In the genomic region with DNA sequence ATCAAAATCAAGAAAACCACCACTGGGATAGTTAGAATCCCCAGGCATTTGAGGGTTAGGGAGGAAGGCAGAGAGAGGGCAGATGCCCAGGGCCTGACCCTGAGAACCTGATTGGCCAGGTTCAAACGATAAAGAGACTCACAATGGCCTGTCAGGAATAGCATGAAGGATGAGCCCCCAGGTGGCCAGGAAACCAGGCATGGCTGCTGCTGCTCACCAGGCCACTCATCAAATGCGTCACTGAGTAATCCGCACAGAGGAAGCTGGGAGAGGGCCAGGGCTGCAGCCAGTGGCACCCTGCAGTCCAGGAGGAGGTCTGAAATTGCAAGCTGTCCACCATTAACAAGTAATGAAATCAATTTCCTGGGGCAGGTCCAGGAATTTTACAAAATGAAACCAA, we compare ENCODE assay signal across 1 cellular context.
TF ChIP-seq lines count a peak whose summit lies in the region.

No MANE protein-coding gene starts in this region.

TF ChIP-seq in SK-N-SH, 30 proteins besides CTCF, POLR2A, EP300 and RAD21 (continued from another document):
- TF ChIP-seq FOSL2 (IDR thresholded peaks at IDR 0.05; ENCODE audit: borderline replicate concordance, low read depth) (no peak), RCOR1 (IDR thresholded peaks at IDR 0.05; ENCODE audit: low read length) (peak; percentile 46; the same call in 1 of the 2 replicates), GATA2 (CRISPR knock-in tag; IDR thresholded peaks at IDR 0.05) (no peak), SIN3A (IDR thresholded peaks at IDR 0.05; ENCODE audit: borderline replicate concordance, low read depth, low read length) (no peak), FOXJ3 (CRISPR knock-in tag; IDR thresholded peaks at IDR 0.05) (no peak), RFX5 (IDR thresholded peaks at IDR 0.05; ENCODE audit: low read length) (no peak), JUND (IDR thresholded peaks at IDR 0.05) (no peak), POLR2AphosphoS5 (IDR thresholded peaks at IDR 0.05; ENCODE audit: low read depth, low read length) (no peak), CHD2 (IDR thresholded peaks at IDR 0.05; ENCODE audit: low read length, partially characterized antibody) (no peak), NRF1 (IDR thresholded peaks at IDR 0.05; ENCODE audit: low read depth, low read length) (no peak), TAF1 (IDR thresholded peaks at IDR 0.05; ENCODE audit: borderline replicate concordance, low read depth, low read length) (no peak), TCF12 (IDR thresholded peaks at IDR 0.05) (peak; percentile 58), MEF2A (IDR thresholded peaks at IDR 0.05; ENCODE audit: borderline replicate concordance, low read depth) (no peak), SMC3 (IDR thresholded peaks at IDR 0.05; ENCODE audit: low read depth, low read length) (no peak), FOXM1 (IDR thresholded peaks at IDR 0.05; ENCODE audit: low read depth) (no peak)
- TF ChIP-seq, protein P1, sequence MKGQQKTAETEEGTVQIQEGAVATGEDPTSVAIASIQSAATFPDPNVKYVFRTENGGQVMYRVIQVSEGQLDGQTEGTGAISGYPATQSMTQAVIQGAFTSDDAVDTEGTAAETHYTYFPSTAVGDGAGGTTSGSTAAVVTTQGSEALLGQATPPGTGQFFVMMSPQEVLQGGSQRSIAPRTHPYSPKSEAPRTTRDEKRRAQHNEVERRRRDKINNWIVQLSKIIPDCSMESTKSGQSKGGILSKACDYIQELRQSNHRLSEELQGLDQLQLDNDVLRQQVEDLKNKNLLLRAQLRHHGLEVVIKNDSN (IDR thresholded peaks at IDR 0.05; ENCODE audit: borderline replicate concordance, low read depth) = no peak
- TF ChIP-seq, protein P2, sequence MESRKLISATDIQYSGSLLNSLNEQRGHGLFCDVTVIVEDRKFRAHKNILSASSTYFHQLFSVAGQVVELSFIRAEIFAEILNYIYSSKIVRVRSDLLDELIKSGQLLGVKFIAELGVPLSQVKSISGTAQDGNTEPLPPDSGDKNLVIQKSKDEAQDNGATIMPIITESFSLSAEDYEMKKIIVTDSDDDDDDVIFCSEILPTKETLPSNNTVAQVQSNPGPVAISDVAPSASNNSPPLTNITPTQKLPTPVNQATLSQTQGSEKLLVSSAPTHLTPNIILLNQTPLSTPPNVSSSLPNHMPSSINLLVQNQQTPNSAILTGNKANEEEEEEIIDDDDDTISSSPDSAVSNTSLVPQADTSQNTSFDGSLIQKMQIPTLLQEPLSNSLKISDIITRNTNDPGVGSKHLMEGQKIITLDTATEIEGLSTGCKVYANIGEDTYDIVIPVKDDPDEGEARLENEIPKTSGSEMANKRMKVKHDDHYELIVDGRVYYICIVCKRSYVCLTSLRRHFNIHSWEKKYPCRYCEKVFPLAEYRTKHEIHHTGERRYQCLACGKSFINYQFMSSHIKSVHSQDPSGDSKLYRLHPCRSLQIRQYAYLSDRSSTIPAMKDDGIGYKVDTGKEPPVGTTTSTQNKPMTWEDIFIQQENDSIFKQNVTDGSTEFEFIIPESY (IDR thresholded peaks at IDR 0.05; ENCODE audit: borderline replicate concordance, low read depth) = no peak
- TF ChIP-seq, protein P3, sequence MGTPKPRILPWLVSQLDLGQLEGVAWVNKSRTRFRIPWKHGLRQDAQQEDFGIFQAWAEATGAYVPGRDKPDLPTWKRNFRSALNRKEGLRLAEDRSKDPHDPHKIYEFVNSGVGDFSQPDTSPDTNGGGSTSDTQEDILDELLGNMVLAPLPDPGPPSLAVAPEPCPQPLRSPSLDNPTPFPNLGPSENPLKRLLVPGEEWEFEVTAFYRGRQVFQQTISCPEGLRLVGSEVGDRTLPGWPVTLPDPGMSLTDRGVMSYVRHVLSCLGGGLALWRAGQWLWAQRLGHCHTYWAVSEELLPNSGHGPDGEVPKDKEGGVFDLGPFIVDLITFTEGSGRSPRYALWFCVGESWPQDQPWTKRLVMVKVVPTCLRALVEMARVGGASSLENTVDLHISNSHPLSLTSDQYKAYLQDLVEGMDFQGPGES (IDR thresholded peaks at IDR 0.05; ENCODE audit: low read depth, low read length) = no peak
